1 cellular context compared by ENCODE assay signal in the genomic region with DNA sequence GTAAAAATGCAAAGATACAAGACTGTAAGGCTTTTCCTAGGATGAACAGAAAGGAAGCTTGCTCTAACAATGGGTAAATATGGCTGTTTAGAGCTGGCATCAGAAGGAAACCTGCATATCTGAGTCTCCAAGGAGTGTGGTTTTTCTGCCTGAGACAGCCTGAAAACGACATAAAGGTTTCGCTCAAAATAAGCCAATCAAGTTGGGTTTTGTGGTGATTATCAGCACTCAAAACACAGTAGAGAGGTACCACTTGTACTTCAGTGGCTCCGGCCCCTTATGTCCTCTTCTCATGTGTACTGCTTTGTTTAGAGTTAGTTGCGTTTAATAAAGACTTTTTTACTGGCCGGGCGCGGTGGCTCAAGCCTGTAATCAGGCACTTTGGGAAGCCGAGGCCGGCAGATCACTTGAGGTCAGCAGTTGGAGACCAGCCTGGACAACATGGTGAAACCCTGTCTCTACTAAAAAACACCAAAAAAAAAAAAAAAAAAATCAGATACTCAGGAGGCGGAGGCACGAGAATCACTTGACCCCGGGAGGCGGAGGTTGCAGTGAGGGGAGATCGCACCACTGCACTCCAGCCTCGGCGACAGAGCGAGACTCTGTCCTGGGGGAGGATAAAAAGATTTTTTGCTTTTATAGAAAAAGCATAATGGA.
TF ChIP-seq lines count a peak whose summit lies in the region.

No MANE protein-coding gene starts in this region.

TF ChIP-seq in GM23338, 12 proteins besides CTCF, POLR2A, EP300 and RAD21:
- TF ChIP-seq REST (IDR thresholded peaks at IDR 0.05; ENCODE audit: unreplicated experiment) (no peak), NANOG (IDR thresholded peaks at IDR 0.05; ENCODE audit: borderline replicate concordance) (no peak), STAT1 (IDR thresholded peaks at IDR 0.05; ENCODE audit: unreplicated experiment) (no peak), CREB1 (CRISPR knock-in tag; IDR thresholded peaks at IDR 0.05; ENCODE audit: low read depth) (no peak), POLR2AphosphoS5 (IDR thresholded peaks at IDR 0.05; ENCODE audit: low read depth) (no peak)
